8 cellular contexts compared by ENCODE assay signal in genomic region chr10:17228081-17229015, GRCh38. TPM values are rescaled to one million over a fixed set of nuclear protein-coding genes. Genes with fewer than 3 reads are reported as not detected.
A peak's percentile ranks its signal among the peaks of the same experiment; 100 is the strongest.
DNase-seq lines count a peak whose midpoint lies in the region; ATAC-seq, FAIRE-seq and TF ChIP-seq lines count a peak whose summit lies in the region.

VIM (plus strand) TSS chr10:17228241; CDS start chr10:17229423, 1,182 bp downstream.

- no peak for TF ChIP-seq POLR2A in H54 (IDR thresholded peaks at IDR 0.05; ENCODE audit: low read depth, low read length)
- TF ChIP-seq POLR2A in HepG2 (IDR thresholded peaks at IDR 0.05; ENCODE audit: insufficient read depth in 1 of 2, low read depth in 2 of 2, low read length in 2 of 2) = no peak

- peaks cover 3% of the 10 kb centered on the region; the same call in 1 of the 2 replicates for H3K9me3 ChIP-seq in MG63
- no peaks in the 10 kb centered on the region for H3K9me3 ChIP-seq in HepG2 (ENCODE audit: low read length)

- no peak within 1 kb of the TSS for H3K9ac ChIP-seq in HepG2 (ENCODE audit: insufficient read depth, low read depth, low read length)

- 70% methylated on average over 69 of the region's 78 CpGs for WGBS in HepG2 (ENCODE audit: low lambda C conversion rate)

- POLR2A ChIA-PET in HepG2 (lab: Yijun Ruan, JAX) = no interaction called here

- TF ChIP-seq EP300 in HepG2 (IDR thresholded peaks at IDR 0.05; ENCODE audit: low read depth in 2 of 2, low read length in 2 of 2) = no peak
- no peak for TF ChIP-seq EP300 in HepG2 (CRISPR knock-in tag; IDR thresholded peaks at IDR 0.05; ENCODE audit: borderline replicate concordance)

- in situ Hi-C loops in G401 (cut with HindIII; ENCODE audit: low sequenced_read_pairs) (no loop called here), HepG2 (cut with HindIII; ENCODE audit: extremely low pct_ligation_motif_present, low pct_unique_long_range_greater_than_20kb) (loop anchor here (25.0 kb wide), 1 partner anchor 1366 kb away; the partner anchor contains the start of gene MINDY3)

- peaks cover 17% of the 10 kb centered on the region; the same call in 1 of the 2 replicates for H3K4me1 ChIP-seq in HepG2 (ENCODE audit: insufficient read depth, low read length)

- H3K36me3 ChIP-seq in MG63 (peaks cover 42% of the 10 kb centered on the region), HepG2 (replicated peaks in 1 of 2; ENCODE audit: control insufficient read depth in 1 of 2, insufficient read depth in 2 of 2, low read length in 2 of 2) (no peaks in the 10 kb centered on the region)

- CTCF ChIA-PET in HepG2 (lab: Yijun Ruan, JAX; ENCODE audit: low intra/inter-chr PET ratio, low total read pairs) = no interaction called here

- FAIRE-seq in H54 (lab: Jason Lieb, UNC) (peak; percentile 91), HepG2 (lab: Jason Lieb, UNC) (no peak)

- no peak for ATAC-seq in HepG2

- intact Hi-C loops in HepG2 (cut with micrococcal nuclease; ENCODE audit: unreplicated experiment) = no loop called here

- no peaks in the 10 kb centered on the region for H4K20me1 ChIP-seq in HepG2 (ENCODE audit: insufficient read depth, low read length)

- H3K27me3 ChIP-seq in MG63 = no peaks in the 10 kb centered on the region
- no peaks in the 10 kb centered on the region for H3K27me3 ChIP-seq in HepG2 (ENCODE audit: control insufficient read depth in 1 of 2, insufficient read depth in 2 of 2, low read length in 2 of 2)

- H3K4me3 ChIP-seq in MG63 (peak within 1 kb of the TSS; percentile 82), HepG2 (replicated peaks in 1 of 3; ENCODE audit: insufficient read depth in 1 of 3, low read depth in 2 of 3, low read length in 3 of 3) (no peak within 1 kb of the TSS)

- no peak within 1 kb of the TSS for H2AFZ ChIP-seq in HepG2 (ENCODE audit: low read length)

- peak within 1 kb of the TSS; percentile 22; the same call in 1 of the 2 replicates for H3K4me2 ChIP-seq in HepG2 (ENCODE audit: low read depth, low read length)

- no peak for TF ChIP-seq RAD21 in HepG2 (CRISPR knock-in tag; IDR thresholded peaks at IDR 0.05)

- no peaks in the 10 kb centered on the region for H3K79me2 ChIP-seq in HepG2 (ENCODE audit: insufficient read depth, low read length)

- BruUV-seq in HepG2 (replicated peaks; lab: Mats Ljungman, UMichigan) = no TSS peak

- DNase-seq in G401 (ENCODE audit: low spot score) (peak; percentile 25), H54 (ENCODE audit: insufficient read length, low spot score) (peak; percentile 70), MG63 (peak; percentile 99), dedifferentiated amniotic fluid mesenchymal stem cell (ENCODE audit: extremely low spot score) (peak; percentile 93), HepG2 (ENCODE audit: low spot score) (no peak), cerebellar nuclear complex (lab: John Stamatoyannopoulos, UW) (no peak)
- DNase-seq in activated CD4-positive, alpha-beta T cell treated with anti-CD3 and anti-CD28 coated beads, Interleukin-2, amount 50 U/mL, for 1 hour = peak; percentile 85
- peak; percentile 80 for DNase-seq in stimulated activated CD4-positive, alpha-beta T cell treated with anti-CD3 and anti-CD28 coated beads, Interleukin-4, amount 100 ng/mL, for 1 hour

- TF ChIP-seq CTCF in HepG2 (CRISPR knock-in tag; IDR thresholded peaks at IDR 0.05) = no peak

- H3K27ac ChIP-seq in HepG2 (ENCODE audit: extremely low read length, insufficient read depth, low read length) = no peak within 1 kb of the TSS

TF ChIP-seq in HepG2, 621 proteins besides CTCF, POLR2A, EP300 and RAD21:
- TF ChIP-seq ZBTB33 (CRISPR knock-in tag; IDR thresholded peaks at IDR 0.05) (peak; percentile 46; the same call in 1 of the 2 replicates), FOSL2 (CRISPR knock-in tag; IDR thresholded peaks at IDR 0.05) (peak; percentile 75), CSRNP1 (CRISPR knock-in tag; IDR thresholded peaks at IDR 0.05) (no peak)

RNA-seq across cellular contexts. Expression of gene VIM, which starts in this region (rescaled TPM):
- 1,486 and 1,494 TPM in 2 replicates for total RNA-seq in G401 (2014; rRNA removed; shearing (Covaris generic))
- 6,535 and 7,091 TPM in 2 replicates for total RNA-seq in MG63 (2014; rRNA removed; shearing (Covaris generic); ENCODE audit: low replicate concordance)
- not detected in 2 replicates for total RNA-seq in HepG2 (2016; rRNA removed; fragmentation: Illumina TruSeq; extraction: Trizol)
- total RNA-seq in HepG2 (2016; cell fraction: cytosol; rRNA removed; fragmentation: Illumina TruSeq; extraction: Trizol; ENCODE audit: low read depth) = not detected in 2 replicates
- not detected in 2 replicates for total RNA-seq in HepG2 (2016; cell fraction: insoluble cytoplasmic fraction; rRNA removed; fragmentation: Illumina TruSeq; extraction: Trizol)
- total RNA-seq in HepG2 (2016; cell fraction: membrane; rRNA removed; fragmentation: Illumina TruSeq; extraction: Trizol) = not detected in 2 replicates
- total RNA-seq in HepG2 (2016; cell fraction: nucleus; rRNA removed; fragmentation: Illumina TruSeq; extraction: Trizol) = not detected in 2 replicates
- not detected in 2 replicates for polyA plus RNA-seq in HepG2 (2011; rRNA removed)
- 0.04 and 0.12 TPM in 2 replicates for polyA plus RNA-seq in HepG2 (2011; cell fraction: cytosol; rRNA removed)
- 0.14 and 0.16 TPM in 2 replicates for polyA plus RNA-seq in HepG2 (2011; cell fraction: nucleus; rRNA removed)
- polyA plus RNA-seq in HepG2 (2012) = not detected in 2 replicates
- not detected in 2 replicates for polyA plus RNA-seq in HepG2 (2016; cell fraction: cytosol; fragmentation: Illumina TruSeq; extraction: Trizol; ENCODE audit: low read depth)
- not detected in 2 replicates for polyA plus RNA-seq in HepG2 (2016; cell fraction: insoluble cytoplasmic fraction; fragmentation: Illumina TruSeq; extraction: Trizol; ENCODE audit: low read depth)
- not detected in 2 replicates for polyA plus RNA-seq in HepG2 (2016; cell fraction: membrane; fragmentation: Illumina TruSeq; extraction: Trizol; ENCODE audit: low read depth)
- not detected in 2 replicates for polyA plus RNA-seq in HepG2 (2016; cell fraction: nucleus; fragmentation: Illumina TruSeq; extraction: Trizol; ENCODE audit: insufficient read depth, low read depth)
- 0.76 and 313 TPM in 2 replicates for polyA minus RNA-seq in HepG2 (2011; rRNA and poly(A)+ RNA removed; ENCODE audit: low replicate concordance)
- 3.5 and 6.8 TPM in 2 replicates for polyA minus RNA-seq in HepG2 (2011; cell fraction: cytosol; rRNA and poly(A)+ RNA removed)
- 0.87 and 3.2 TPM in 2 replicates for polyA minus RNA-seq in HepG2 (2011; cell fraction: nucleus; rRNA and poly(A)+ RNA removed)

Comparison
In these comparisons a context has a peak if more than half of its experiments do, and no peak if none do; other contexts are left out.
1. RNA of gene VIM (total RNA-seq): 6,535 to 7,091 TPM in MG63 and 1,486 to 1,494 TPM in G401; not detected in HepG2; every median in the first group is over 1,000 times any median in the second.
2. DNase-seq: peak in G401 (single experiment), H54 (single experiment), MG63 (single experiment), activated CD4-positive, alpha-beta T cell treated with anti-CD3 and anti-CD28 coated beads, Interleukin-2, amount 50 U/mL, for 1 hour (single experiment), dedifferentiated amniotic fluid mesenchymal stem cell (single experiment) and stimulated activated CD4-positive, alpha-beta T cell treated with anti-CD3 and anti-CD28 coated beads, Interleukin-4, amount 100 ng/mL, for 1 hour (single experiment); none in HepG2 (single experiment) and cerebellar nuclear complex (0 of 2).